26 cellular contexts compared by ENCODE assay signal in genomic region chr12:97595423-97595822, GRCh38.
DNase-seq lines count a peak whose midpoint lies in the region; ATAC-seq and TF ChIP-seq lines count a peak whose summit lies in the region.
"Had no signal": no experiment of that assay in that cellular context is flagged by ENCODE, and none has a peak within 500 bp of the region (broad histone marks: within the 10 kb centered on the region; RNA-seq: fewer than 3 reads in every experiment).

No MANE protein-coding gene starts in this region.

- no TSS peak for BruUV-seq in PC-3 (replicated peaks; lab: Mats Ljungman, UMichigan)

- peaks cover 41% of the 10 kb centered on the region for H3K4me1 ChIP-seq in DND-41 (ENCODE audit: insufficient read depth, low read length)
- peaks cover 25% of the 10 kb centered on the region for H3K4me1 ChIP-seq in PC-3 (ENCODE audit: insufficient read depth, low read length)
- H3K4me1 ChIP-seq in hepatocyte (ENCODE audit: insufficient read depth), result peaks cover 6% of the 10 kb centered on the region
- H3K4me1 ChIP-seq: sigmoid colon, SJSA1, upper lobe of right lung had no signal

- H3K79me2 ChIP-seq in DND-41 (ENCODE audit: insufficient read depth, low read length) (no peaks in the 10 kb centered on the region), PC-3 (ENCODE audit: low read length) (no peaks in the 10 kb centered on the region), hepatocyte (no peaks in the 10 kb centered on the region)

- H3K9me3 ChIP-seq in DND-41 (ENCODE audit: insufficient read depth, low read length, severe bottlenecking) (no peaks in the 10 kb centered on the region), PC-3 (ENCODE audit: low read length) (no peaks in the 10 kb centered on the region), hepatocyte (ENCODE audit: low read depth) (no peaks in the 10 kb centered on the region)
- H3K9me3 ChIP-seq: sigmoid colon, SJSA1, upper lobe of right lung had no signal

- no peaks in the 10 kb centered on the region for H3K9me2 ChIP-seq in PC-3 (replicated peaks; ENCODE audit: low read length)
- H3K9me2 ChIP-seq in hepatocyte (replicated peaks; ENCODE audit: insufficient read depth), result no peaks in the 10 kb centered on the region

- WGBS in hepatocyte (ENCODE audit: low lambda C conversion rate, missing lambda C conversion rate), result 48% methylated on average over 10 of the region's 10 CpGs

- TF ChIP-seq CTCF in DND-41 (IDR thresholded peaks at IDR 0.05; ENCODE audit: borderline replicate concordance, extremely low read depth, low read length, poor library complexity, severe bottlenecking) (no peak), PC-3 (conservative IDR thresholded peaks at IDR 0.05; ENCODE audit: low read depth, low read length) (no peak), hepatocyte (IDR thresholded peaks at IDR 0.05; ENCODE audit: poor library complexity) (no peak), GM10266 (IDR thresholded peaks at IDR 0.05; ENCODE audit: control insufficient read depth, insufficient read depth, low read depth, missing control alignments) (no peak)

- H3K27ac ChIP-seq in DND-41 (ENCODE audit: low read length) (peak overlapping the region; percentile 56; the same call in 1 of the 2 replicates), PC-3 (ENCODE audit: low read length) (peak overlapping the region; percentile 81), hepatocyte (no peak overlapping the region)
- H3K27ac ChIP-seq: sigmoid colon, SJSA1, upper lobe of right lung had no signal

- no peaks in the 10 kb centered on the region for H3K27me3 ChIP-seq in DND-41 (ENCODE audit: insufficient read depth, low read length, poor library complexity)
- no peaks in the 10 kb centered on the region for H3K27me3 ChIP-seq in PC-3 (ENCODE audit: low read length)
- H3K27me3 ChIP-seq in hepatocyte, result no peaks in the 10 kb centered on the region
- H3K27me3 ChIP-seq: sigmoid colon, SJSA1, upper lobe of right lung had no signal

- H4K20me1 ChIP-seq in DND-41 (ENCODE audit: insufficient read depth, low read length) (no peaks in the 10 kb centered on the region), PC-3 (ENCODE audit: low read length) (no peaks in the 10 kb centered on the region), hepatocyte (ENCODE audit: insufficient read depth, poor library complexity, severe bottlenecking) (no peaks in the 10 kb centered on the region)

- H3K9ac ChIP-seq in DND-41 (ENCODE audit: low read depth, low read length) (no peak overlapping the region), PC-3 (ENCODE audit: low read length) (peak overlapping the region; percentile 26; the same call in 1 of the 2 replicates)

- H3K36me3 ChIP-seq in DND-41 (ENCODE audit: insufficient read depth, low read length) (no peaks in the 10 kb centered on the region), PC-3 (ENCODE audit: low read depth, low read length) (no peaks in the 10 kb centered on the region), hepatocyte (replicated peaks; ENCODE audit: insufficient read depth, low read depth) (no peaks in the 10 kb centered on the region)
- H3K36me3 ChIP-seq: sigmoid colon, SJSA1, upper lobe of right lung had no signal

- no peak overlapping the region for H3K4me3 ChIP-seq in DND-41 (ENCODE audit: low read depth in 1 of 2, low read length in 2 of 2)
- peak overlapping the region; percentile 43 for H3K4me3 ChIP-seq in PC-3 (ENCODE audit: low read length)
- H3K4me3 ChIP-seq in hepatocyte, result no peak overlapping the region
- H3K4me3 ChIP-seq: sigmoid colon, SJSA1, upper lobe of right lung had no signal

- DNase-seq in COLO668 (lab: John Stamatoyannopoulos, UW; ENCODE audit: unreplicated experiment) (peak; percentile 18), DND-41 (no peak), PC-3 (peak; percentile 76), hepatocyte (ENCODE audit: low spot score) (no peak), GM10266 (ENCODE audit: extremely low spot score) (no peak), DMS 273 treated with DMSO at 0.1 percent for 48 hours (lab: John Stamatoyannopoulos, UW) (no peak)
- DNase-seq: ACHN; activated CD4-positive, alpha-beta T cell treated with anti-CD3 and anti-CD28 coated beads, Interleukin-2, amount 50 U/mL, for 48 hours; activated CD8-positive, alpha-beta memory T cell treated with anti-CD3 and anti-CD28 coated beads, Interleukin-2, amount 50 U/mL, for 4 hours; amygdala; erythroblast; foreskin fibroblast; IMR-90; left cardiac atrium; NCI-H2171; NCI-H524; sigmoid colon; stimulated activated CD4-positive, alpha-beta T cell treated with anti-CD3 and anti-CD28 coated beads, Interleukin-4, amount 100 ng/mL, for 24 hours; substantia nigra; T-cell; upper lobe of right lung had no signal

- no peaks in the 10 kb centered on the region for H3F3A ChIP-seq in PC-3 (ENCODE audit: low read length, unreplicated experiment)

- intact Hi-C loops in PC-3 (cut with micrococcal nuclease), result loop anchor here (1.0 to 2.0 kb wide), 2 partner anchors 19 to 27 kb away; no protein-coding TSS in a partner anchor

- ATAC-seq in DND-41 (ENCODE audit: insufficient read depth, low read depth) (no peak), PC-3 (peak; percentile 87), GM18873 (IDR thresholded peaks at IDR 0.05; ENCODE audit: low FRiP score, unreplicated experiment) (no peak), GM21423 (IDR thresholded peaks at IDR 0.05; ENCODE audit: unreplicated experiment) (no peak)
- ATAC-seq: activated T-helper 17 cell treated with anti-CD3 and anti-CD28 coated beads, Interleukin-2, amount 50 U/mL, for 72 hours; left cardiac atrium; stimulated activated memory B cell treated with anti-CD40 and anti-IgM and Interleukin-4, amounts not matched to agents 10 μg/mL and 1 μg/mL and 100 μg/mL, for 72 hours; T-cell; upper lobe of right lung had no signal

- H2AFZ ChIP-seq in DND-41 (ENCODE audit: low read depth, low read length) (no peak overlapping the region), PC-3 (ENCODE audit: low read length) (no peak overlapping the region), hepatocyte (peak overlapping the region; percentile 26)

- CTCF ChIA-PET in PC-3 (lab: Charles Lee), result no interaction called here

- no peak overlapping the region for H3K4me2 ChIP-seq in DND-41 (ENCODE audit: insufficient read depth, low read length)
- peak overlapping the region; percentile 67 for H3K4me2 ChIP-seq in PC-3 (ENCODE audit: low read length)
- peak overlapping the region; percentile 41 for H3K4me2 ChIP-seq in hepatocyte

- POLR2A ChIA-PET in PC-3 (lab: Charles Lee; ENCODE audit: unreplicated experiment), result no interaction called here

Comparison
In these comparisons a context has a peak if more than half of its experiments do, and no peak if none do; other contexts are left out.
1. DNase-seq: peak in COLO668 (single experiment) and PC-3 (single experiment); none in DND-41 (single experiment), hepatocyte (single experiment), GM10266 (single experiment) and DMS 273 treated with DMSO at 0.1 percent for 48 hours (single experiment).